5 cellular contexts compared by ENCODE assay signal in genomic region chr1:200727257-200727656, GRCh38.
"Had no signal": no experiment of that assay in that cellular context is flagged by ENCODE, and none has a peak within 500 bp of the region (broad histone marks: within the 10 kb centered on the region; RNA-seq: fewer than 3 reads in every experiment).

No MANE protein-coding gene starts in this region.

- DNase-seq: KBM-7, KG1 had no signal

- ATAC-seq: HepG2 had no signal

- FAIRE-seq: HepG2, HTR-8/SVneo had no signal

- H3K27ac ChIP-seq: HL-60 had no signal
